Comparison of ENCODE assay signal across 9 cellular contexts in the genomic region with DNA sequence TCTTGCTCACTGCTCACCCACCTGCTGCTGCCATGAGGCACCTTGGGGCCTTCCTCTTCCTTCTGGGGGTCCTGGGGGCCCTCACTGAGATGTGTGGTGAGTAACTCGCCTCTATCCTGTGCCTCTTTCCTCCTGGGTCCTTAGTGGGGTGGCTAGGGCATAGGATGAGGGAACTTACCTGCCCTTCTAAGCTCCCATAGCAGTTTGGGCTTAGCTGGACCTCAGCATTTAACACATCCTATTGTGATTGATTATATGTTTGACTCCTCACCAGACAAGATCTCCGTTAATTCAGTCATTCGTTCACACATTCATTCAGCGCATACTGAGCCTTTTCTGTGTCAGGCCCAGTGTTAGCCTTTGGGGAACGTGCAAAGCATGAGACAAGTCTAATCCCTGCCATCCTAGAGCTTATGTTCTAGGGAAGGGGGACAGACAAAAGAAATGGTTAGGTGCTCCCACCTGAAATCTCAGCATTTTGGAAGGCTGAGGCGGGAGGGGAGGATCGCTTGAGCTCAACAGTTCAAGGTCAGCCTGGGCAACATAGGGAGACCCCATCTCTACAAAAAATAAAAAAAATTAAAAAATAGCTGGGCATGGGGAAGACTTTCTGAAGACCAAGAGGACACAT. TPM values are rescaled to one million over a fixed set of nuclear protein-coding genes. Genes with fewer than 3 reads are reported as not detected.
DNase-seq lines count a peak whose midpoint lies in the region; ATAC-seq and TF ChIP-seq lines count a peak whose summit lies in the region.
"Had no signal": no experiment of that assay in that cellular context is flagged by ENCODE, and none has a peak within 500 bp of the region (broad histone marks: within the 10 kb centered on the region; RNA-seq: fewer than 3 reads in every experiment).

No MANE protein-coding gene starts in this region.

- H3K9me3 ChIP-seq in IMR-90 (ENCODE audit: control insufficient read depth, insufficient read depth, low read length), result no peaks in the 10 kb centered on the region

- TF ChIP-seq RAD21 in IMR-90 (IDR thresholded peaks at IDR 0.05; ENCODE audit: low read length), result no peak

- peak overlapping the region; percentile 27; the same call in 1 of the 3 replicates for H2BK15ac ChIP-seq in IMR-90 (ENCODE audit: low read depth, low read length)

- peak overlapping the region; percentile 42; the same call in 1 of the 2 replicates for H3K14ac ChIP-seq in IMR-90 (replicated peaks; ENCODE audit: low read depth, low read length)

- peak overlapping the region; percentile 43 for H2BK20ac ChIP-seq in IMR-90 (ENCODE audit: low read depth, low read length)

- no peaks in the 10 kb centered on the region for H4K20me1 ChIP-seq in IMR-90 (ENCODE audit: insufficient read depth, low read length)

- intact Hi-C loops in IMR-90 (cut with micrococcal nuclease), result no loop called here

- in situ Hi-C loops in IMR-90 (cut with MboI; ENCODE audit: low sequenced_read_pairs), result no loop called here

- no peaks in the 10 kb centered on the region for H3K36me3 Mint-ChIP-seq in naive B cell

- H2BK120ac ChIP-seq in IMR-90 (ENCODE audit: low read depth, low read length), result peak overlapping the region; percentile 50; the same call in 1 of the 2 replicates

- TF ChIP-seq CTCF in AG04449 (IDR thresholded peaks at IDR 0.05; ENCODE audit: insufficient read depth, low read length, missing control alignments) (no peak), IMR-90 (conservative IDR thresholded peaks at IDR 0.05; ENCODE audit: low read depth, low read length) (no peak)

- H2AK9ac ChIP-seq in IMR-90 (replicated peaks; ENCODE audit: low read depth, low read length, poor library complexity), result peak overlapping the region; percentile 29

- no peak for TF ChIP-seq POLR2A in IMR-90 (IDR thresholded peaks at IDR 0.05; ENCODE audit: low read depth, low read length)

- H3K56ac ChIP-seq in IMR-90 (ENCODE audit: extremely low read depth, insufficient read depth, low read length), result 0 out of 2 replicates have a peak overlapping the region, but pooled peaks have one; percentile 0

- dilution Hi-C loops in IMR-90 (cut with HindIII; ENCODE audit: low sequenced_read_pairs, unreplicated experiment), result no loop called here

- H3K23ac ChIP-seq in IMR-90 (ENCODE audit: low read depth, low read length), result peak overlapping the region; percentile 14; the same call in 1 of the 2 replicates

- peak overlapping the region; percentile 44 for H2BK5ac ChIP-seq in IMR-90 (ENCODE audit: low read depth, low read length, poor library complexity, severe bottlenecking)

- CTCF ChIA-PET in AG04449 (lab: Yijun Ruan, JAX) (interaction anchor here (0.9 to 7.8 kb wide), 9 partner anchors 9 to 313 kb away, joined by 3 to 71 read pairs (median 6); a partner anchor contains a TSS), IMR-90 (lab: Yijun Ruan, JAX) (interaction anchor here (0.9 to 1.0 kb wide), 3 partner anchors 9 to 28 kb away, joined by 3 to 4 read pairs (median 3); a partner anchor contains a TSS)

- H4K5ac ChIP-seq in IMR-90 (ENCODE audit: low read depth, low read length), result peak overlapping the region; percentile 32

- H3K4ac ChIP-seq in IMR-90 (ENCODE audit: low read depth, low read length), result peak overlapping the region; percentile 91

- peak overlapping the region; percentile 79 to 93 for H4K8ac ChIP-seq in IMR-90 (ENCODE audit: low read depth in 2 of 2, low read length in 2 of 2)

- POLR2A ChIA-PET in AG04449 (lab: Yijun Ruan, JAX), result interaction anchor here (1.0 kb wide), 1 partner anchor 20 kb away, joined by 4 read pairs; no protein-coding TSS in a partner anchor
- POLR2A ChIA-PET in IMR-90 (lab: Charles Lee; ENCODE audit: unreplicated experiment), result interaction anchor here (0.5 kb wide), 1 partner anchor 70 kb away, joined by 3 read pairs; no protein-coding TSS in a partner anchor

- no peaks in the 10 kb centered on the region for H3K36me3 ChIP-seq in IMR-90 (ENCODE audit: control insufficient read depth, insufficient read depth, low read length)

- H4K91ac ChIP-seq in IMR-90 (ENCODE audit: insufficient read depth, low read depth, low read length), result peak overlapping the region; percentile 66; the same call in 1 of the 2 replicates

- H3K27ac Mint-ChIP-seq in naive B cell, result peak overlapping the region in 3 of 6 donors; percentile 56 to 63 (median 61)

- H3K27me3 Mint-ChIP-seq in naive B cell, result peaks cover 11 to 16% (median 13%) of the 10 kb centered on the region in 3 donors

- peak overlapping the region; percentile 5; the same call in 1 of the 2 replicates for H3K18ac ChIP-seq in IMR-90 (ENCODE audit: low read depth, low read length)

- peak overlapping the region; percentile 53; the same call in 1 of the 2 replicates for H3K9ac ChIP-seq in IMR-90 (ENCODE audit: low read depth, low read length)

- no peaks in the 10 kb centered on the region for H3K27me3 ChIP-seq in IMR-90 (ENCODE audit: control insufficient read depth, insufficient read depth, low read length)

- ATAC-seq in IMR-90 (ENCODE audit: low read depth) (no peak), naive B cell (ENCODE audit: low read depth in 2 of 2) (peak in 1 of 2 donors; percentile 13), GM21447 (IDR thresholded peaks at IDR 0.05; ENCODE audit: unreplicated experiment) (no peak)

- H3K4me3 ChIP-seq in AG04449 (ENCODE audit: low read depth, low read length) (peak overlapping the region; percentile 59), IMR-90 (ENCODE audit: insufficient read depth, low read depth, low read length) (peak overlapping the region; percentile 56)

- H3K27ac ChIP-seq in IMR-90 (ENCODE audit: insufficient read depth, low read length) (peak overlapping the region; percentile 72), cingulate gyrus (ENCODE audit: low read depth, low read length) (peak overlapping the region; percentile 5)

- peaks cover 14% of the 10 kb centered on the region for H3K9me1 ChIP-seq in IMR-90 (ENCODE audit: insufficient read depth, low read length)

- no CpG with 5 or more reads among the region's 7 CpGs for WGBS in IMR-90 (ENCODE audit: extremely low coverage in 2 of 2, insufficient read length in 1 of 2), 2 experiments

- H3K4me3 Mint-ChIP-seq in naive B cell, result peak overlapping the region in 7 of 8 donors; percentile 37 to 93 (median 85)

- H3K79me1 ChIP-seq in IMR-90 (ENCODE audit: low read depth in 1 of 2, low read length in 2 of 2), result no peaks in the 10 kb centered on the region; a peak in 1 of 4 replicates

- no TSS peak for BruUV-seq in IMR-90 (replicated peaks; lab: Mats Ljungman, UMichigan)

- H2AK5ac ChIP-seq in IMR-90 (ENCODE audit: low read depth, low read length), result peak overlapping the region; percentile 71

- H3K9me3 Mint-ChIP-seq in naive B cell, result no peaks in the 10 kb centered on the region

- H3K4me1 ChIP-seq in IMR-90 (ENCODE audit: control insufficient read depth, insufficient read depth, low read length), result peaks cover 14% of the 10 kb centered on the region

- DNase-seq in AG04449 (ENCODE audit: low read depth, low spot score) (no peak), IMR-90 (no peak), naive B cell (no peak), GOT3 (lab: John Stamatoyannopoulos, UW) (no peak), foreskin melanocyte (no peak), NCI-H146 treated with DMSO at 0.1 percent for 48 hours (lab: John Stamatoyannopoulos, UW; ENCODE audit: unreplicated experiment) (no peak)

- H3K4me2 ChIP-seq in IMR-90 (ENCODE audit: low read depth, low read length), result peak overlapping the region; percentile 92

- peak overlapping the region; percentile 94 for H2AFZ ChIP-seq in IMR-90 (replicated peaks; ENCODE audit: low read length, poor library complexity)

- peaks cover 21 to 30% (median 26%) of the 10 kb centered on the region in 3 donors for H3K4me1 Mint-ChIP-seq in naive B cell

TF ChIP-seq in IMR-90, 13 proteins besides CTCF, POLR2A, EP300 and RAD21:
- TF ChIP-seq MAFK (IDR thresholded peaks at IDR 0.05; ENCODE audit: low read depth, low read length), result no peak
- TF ChIP-seq, protein P1, sequence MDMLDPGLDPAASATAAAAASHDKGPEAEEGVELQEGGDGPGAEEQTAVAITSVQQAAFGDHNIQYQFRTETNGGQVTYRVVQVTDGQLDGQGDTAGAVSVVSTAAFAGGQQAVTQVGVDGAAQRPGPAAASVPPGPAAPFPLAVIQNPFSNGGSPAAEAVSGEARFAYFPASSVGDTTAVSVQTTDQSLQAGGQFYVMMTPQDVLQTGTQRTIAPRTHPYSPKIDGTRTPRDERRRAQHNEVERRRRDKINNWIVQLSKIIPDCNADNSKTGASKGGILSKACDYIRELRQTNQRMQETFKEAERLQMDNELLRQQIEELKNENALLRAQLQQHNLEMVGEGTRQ (IDR thresholded peaks at IDR 0.05; ENCODE audit: low read depth, low read length), result no peak
- TF ChIP-seq NFE2L2 (IDR thresholded peaks at IDR 0.05; ENCODE audit: low read depth, low read length), result no peak
- no peak for TF ChIP-seq SMC3 (IDR thresholded peaks at IDR 0.05; ENCODE audit: low read depth, low read length)
- no peak for TF ChIP-seq FOS (IDR thresholded peaks at IDR 0.05; ENCODE audit: low read depth, low read length)

RNA-seq across cellular contexts. Expression of a gene that starts 0.4 kb away (rescaled TPM):
- total RNA-seq in IMR-90 (2012; rRNA removed), result 0.56 and 1.3 TPM in 2 replicates
- polyA plus RNA-seq in IMR-90 (2012; rRNA removed), result 3.6 and 4.0 TPM in 2 replicates
- 4.2 and 4.4 TPM in 2 replicates for polyA plus RNA-seq in IMR-90 (2012; cell fraction: cytosol; rRNA removed)
- 1.8 and 2.1 TPM in 2 replicates for polyA plus RNA-seq in IMR-90 (2012; cell fraction: nucleus; rRNA removed; ENCODE audit: low replicate concordance)
- under 1 TPM in 1 of 6 donors, not detected in 5; 0.80 TPM for polyA plus RNA-seq in naive B cell (ENCODE audit: low read depth in 6 of 6)

RNA-seq across cellular contexts. Expression of a gene that starts 15.7 kb away (rescaled TPM):
- 118 and 142 TPM in 2 replicates for total RNA-seq in IMR-90 (2012; rRNA removed)
- polyA plus RNA-seq in IMR-90 (2012; rRNA removed), result 113 and 120 TPM in 2 replicates
- 91.4 and 114 TPM in 2 replicates for polyA plus RNA-seq in IMR-90 (2012; cell fraction: cytosol; rRNA removed)
- 98.2 and 133 TPM in 2 replicates for polyA plus RNA-seq in IMR-90 (2012; cell fraction: nucleus; rRNA removed; ENCODE audit: low replicate concordance)
- polyA plus RNA-seq in naive B cell (ENCODE audit: low read depth in 6 of 6), result 10 to 100 TPM; 25.9 to 49.9 (median 36.9) TPM

RNA-seq across cellular contexts. Expression of a gene that starts 28.2 kb away (rescaled TPM):
- total RNA-seq in IMR-90 (2012; rRNA removed), result 6.8 and 6.9 TPM in 2 replicates
- 5.7 and 7.8 TPM in 2 replicates for polyA plus RNA-seq in IMR-90 (2012; rRNA removed)
- polyA plus RNA-seq in IMR-90 (2012; cell fraction: cytosol; rRNA removed), result 4.7 and 9.9 TPM in 2 replicates
- polyA plus RNA-seq in IMR-90 (2012; cell fraction: nucleus; rRNA removed; ENCODE audit: low replicate concordance), result 2.5 and 5.2 TPM in 2 replicates
- polyA plus RNA-seq in naive B cell (ENCODE audit: low read depth in 6 of 6), result under 1 TPM in 5 of 6 donors, not detected in 1; 0.09 to 0.45 (median 0.33) TPM

RNA-seq across cellular contexts. Expression of a gene that starts 33.0 kb away (rescaled TPM):
- not detected in 2 replicates for total RNA-seq in IMR-90 (2012; rRNA removed)
- not detected in 2 replicates for polyA plus RNA-seq in IMR-90 (2012; rRNA removed)
- 0.03 and 0.07 TPM in 2 replicates for polyA plus RNA-seq in IMR-90 (2012; cell fraction: cytosol; rRNA removed)
- 0.15 TPM in 1 of 2 replicates, not detected in the other for polyA plus RNA-seq in IMR-90 (2012; cell fraction: nucleus; rRNA removed; ENCODE audit: low replicate concordance)
- polyA plus RNA-seq in naive B cell (ENCODE audit: low read depth in 6 of 6), result under 1 TPM in 4 of 6 donors, not detected in 2; 0.24 to 0.65 (median 0.49) TPM
- total RNA-seq: dermis microvascular lymphatic vessel endothelial cell had no signal
